ENCODE assay signal across 1 cellular context in the genomic region with DNA sequence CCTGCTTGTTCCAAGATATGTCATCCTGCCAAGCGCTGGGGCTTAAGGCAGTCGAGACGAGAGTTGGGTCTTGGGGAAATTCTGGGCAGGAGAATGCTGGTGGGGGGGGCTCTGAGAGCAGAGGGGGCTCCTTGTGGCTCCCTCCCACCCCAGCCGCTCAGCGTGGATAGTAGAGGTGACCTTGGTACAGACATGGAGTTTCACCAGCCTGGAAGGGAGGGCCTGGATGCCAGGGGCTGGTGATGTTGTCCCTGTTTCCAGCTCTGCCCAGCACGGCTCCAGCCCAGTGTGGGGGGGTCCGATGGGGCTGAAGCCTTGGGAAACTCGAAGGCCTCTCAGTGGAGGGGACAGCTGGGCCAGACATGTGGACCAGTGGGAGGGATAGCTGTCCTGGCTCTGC.
A peak's percentile ranks its signal among the peaks of the same experiment; 100 is the strongest.
TF ChIP-seq lines count a peak whose summit lies in the region.

No MANE protein-coding gene starts in this region.

TF ChIP-seq in HepG2, 621 proteins besides CTCF, POLR2A, EP300 and RAD21:
- TF ChIP-seq, protein P1, sequence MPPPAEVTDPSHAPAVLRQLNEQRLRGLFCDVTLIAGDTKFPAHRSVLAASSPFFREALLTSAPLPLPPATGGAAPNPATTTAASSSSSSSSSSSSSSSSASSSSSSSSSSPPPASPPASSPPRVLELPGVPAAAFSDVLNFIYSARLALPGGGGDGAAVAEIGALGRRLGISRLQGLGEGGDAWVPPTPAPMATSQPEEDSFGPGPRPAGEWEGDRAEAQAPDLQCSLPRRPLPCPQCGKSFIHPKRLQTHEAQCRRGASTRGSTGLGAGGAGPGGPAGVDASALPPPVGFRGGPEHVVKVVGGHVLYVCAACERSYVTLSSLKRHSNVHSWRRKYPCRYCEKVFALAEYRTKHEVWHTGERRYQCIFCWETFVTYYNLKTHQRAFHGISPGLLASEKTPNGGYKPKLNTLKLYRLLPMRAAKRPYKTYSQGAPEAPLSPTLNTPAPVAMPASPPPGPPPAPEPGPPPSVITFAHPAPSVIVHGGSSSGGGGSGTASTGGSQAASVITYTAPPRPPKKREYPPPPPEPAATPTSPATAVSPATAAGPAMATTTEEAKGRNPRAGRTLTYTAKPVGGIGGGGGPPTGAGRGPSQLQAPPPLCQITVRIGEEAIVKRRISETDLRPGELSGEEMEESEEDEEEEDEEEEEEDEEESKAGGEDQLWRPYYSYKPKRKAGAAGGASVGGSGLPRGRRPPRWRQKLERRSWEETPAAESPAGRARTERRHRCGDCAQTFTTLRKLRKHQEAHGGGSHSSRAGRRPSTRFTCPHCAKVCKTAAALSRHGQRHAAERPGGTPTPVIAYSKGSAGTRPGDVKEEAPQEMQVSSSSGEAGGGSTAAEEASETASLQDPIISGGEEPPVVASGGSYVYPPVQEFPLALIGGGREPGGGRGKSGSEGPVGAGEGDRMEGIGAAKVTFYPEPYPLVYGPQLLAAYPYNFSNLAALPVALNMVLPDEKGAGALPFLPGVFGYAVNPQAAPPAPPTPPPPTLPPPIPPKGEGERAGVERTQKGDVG (CRISPR knock-in tag; IDR thresholded peaks at IDR 0.05; ENCODE audit: borderline replicate concordance) = 0 out of 2 replicates have a peak, but pooled peaks have one; percentile 44
- TF ChIP-seq TSC22D2 (CRISPR knock-in tag; IDR thresholded peaks at IDR 0.05; ENCODE audit: borderline replicate concordance) (no peak), KDM1A (CRISPR knock-in tag; IDR thresholded peaks at IDR 0.05) (no peak)
- TF ChIP-seq, protein P2, sequence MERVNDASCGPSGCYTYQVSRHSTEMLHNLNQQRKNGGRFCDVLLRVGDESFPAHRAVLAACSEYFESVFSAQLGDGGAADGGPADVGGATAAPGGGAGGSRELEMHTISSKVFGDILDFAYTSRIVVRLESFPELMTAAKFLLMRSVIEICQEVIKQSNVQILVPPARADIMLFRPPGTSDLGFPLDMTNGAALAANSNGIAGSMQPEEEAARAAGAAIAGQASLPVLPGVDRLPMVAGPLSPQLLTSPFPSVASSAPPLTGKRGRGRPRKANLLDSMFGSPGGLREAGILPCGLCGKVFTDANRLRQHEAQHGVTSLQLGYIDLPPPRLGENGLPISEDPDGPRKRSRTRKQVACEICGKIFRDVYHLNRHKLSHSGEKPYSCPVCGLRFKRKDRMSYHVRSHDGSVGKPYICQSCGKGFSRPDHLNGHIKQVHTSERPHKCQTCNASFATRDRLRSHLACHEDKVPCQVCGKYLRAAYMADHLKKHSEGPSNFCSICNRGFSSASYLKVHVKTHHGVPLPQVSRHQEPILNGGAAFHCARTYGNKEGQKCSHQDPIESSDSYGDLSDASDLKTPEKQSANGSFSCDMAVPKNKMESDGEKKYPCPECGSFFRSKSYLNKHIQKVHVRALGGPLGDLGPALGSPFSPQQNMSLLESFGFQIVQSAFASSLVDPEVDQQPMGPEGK (CRISPR knock-in tag; IDR thresholded peaks at IDR 0.05) = peak; percentile 28; the same call in 1 of the 2 replicates
